In genomic region chr2:43518182-43518581, GRCh38 we compare ENCODE assay signal across 9 cellular contexts.
DNase-seq lines count a peak whose midpoint lies in the region; ATAC-seq and TF ChIP-seq lines count a peak whose summit lies in the region.
"Had no signal": no experiment of that assay in that cellular context is flagged by ENCODE, and none has a peak within 500 bp of the region (broad histone marks: within the 10 kb centered on the region; RNA-seq: fewer than 3 reads in every experiment).

No MANE protein-coding gene starts in this region.

- WGBS in testis, 2 donors: 22 to 31% methylated on average over 1 of the region's 1 CpG

- H3K4me3 ChIP-seq in Peyer's patch: no peak overlapping the region
- H3K4me3 ChIP-seq in colonic mucosa: no peak overlapping the region
- H3K4me3 ChIP-seq in testis: no peak overlapping the region

- no peak for DNase-seq in Peyer's patch
- no peak for DNase-seq in colonic mucosa
- DNase-seq in memory B cell (ENCODE audit: low spot score in 2 of 2): no peak
- DNase-seq in testis: no peak
- DNase-seq in LoVo (ENCODE audit: low spot score): no peak
- no peak for DNase-seq in activated T-helper 1 cell treated with anti-CD3 and anti-CD28 coated beads, Interleukin-12 subunit alpha, Interleukin-12 subunit beta, Interleukin-2, Interleukin-4 antibody, amounts not matched to agents 30 ng/mL and 10 ng/mL and 1 ng/mL, durations not matched to agents 14 hours and 24 hours and 36 hours (ENCODE audit: low spot score)

- no peaks in the 10 kb centered on the region for H3K9me3 Mint-ChIP-seq in memory B cell
- H3K9me3 Mint-ChIP-seq in activated T-helper 1 cell treated with anti-CD3 and anti-CD28 coated beads, Interleukin-12 subunit alpha, Interleukin-12 subunit beta, Interleukin-2, Interleukin-4 antibody, amounts not matched to agents 30 ng/mL and 10 ng/mL and 1 ng/mL, durations not matched to agents 14 hours and 24 hours and 36 hours: no peaks in the 10 kb centered on the region
- H3K9me3 Mint-ChIP-seq: brain, neural crest cell had no signal

- ATAC-seq in memory B cell (ENCODE audit: low read depth): no peak
- no peak for ATAC-seq in HG03280 (IDR thresholded peaks at IDR 0.05; ENCODE audit: unreplicated experiment)

- no peak overlapping the region for H3K4me3 Mint-ChIP-seq in memory B cell
- H3K4me3 Mint-ChIP-seq in activated T-helper 1 cell treated with anti-CD3 and anti-CD28 coated beads, Interleukin-12 subunit alpha, Interleukin-12 subunit beta, Interleukin-2, Interleukin-4 antibody, amounts not matched to agents 30 ng/mL and 10 ng/mL and 1 ng/mL, durations not matched to agents 14 hours and 24 hours and 36 hours: no peak overlapping the region
- H3K4me3 Mint-ChIP-seq: brain, neural crest cell had no signal

- intact Hi-C loops in colonic mucosa (cut with DNase I): no loop called here
- intact Hi-C loops in testis (cut with DNase I; ENCODE audit: low total_unique reads): no loop called here
- intact Hi-C loops in activated T-helper 1 cell treated with anti-CD3 and anti-CD28 coated beads, Interleukin-12 subunit alpha, Interleukin-12 subunit beta, Interleukin-2, Interleukin-4 antibody, amounts not matched to agents 30 ng/mL and 10 ng/mL and 1 ng/mL, durations not matched to agents 14 hours and 24 hours and 36 hours (cut with micrococcal nuclease): no loop called here

- peak overlapping the region; percentile 28 for H3K27ac Mint-ChIP-seq in memory B cell
- no peak overlapping the region for H3K27ac Mint-ChIP-seq in activated T-helper 1 cell treated with anti-CD3 and anti-CD28 coated beads, Interleukin-12 subunit alpha, Interleukin-12 subunit beta, Interleukin-2, Interleukin-4 antibody, amounts not matched to agents 30 ng/mL and 10 ng/mL and 1 ng/mL, durations not matched to agents 14 hours and 24 hours and 36 hours

- no peak overlapping the region for H3K9ac ChIP-seq in colonic mucosa (ENCODE audit: low read depth in 2 of 2, low read length in 2 of 2)

- TF ChIP-seq POLR2A in Peyer's patch (IDR thresholded peaks at IDR 0.05): no peak
- TF ChIP-seq POLR2A in testis (IDR thresholded peaks at IDR 0.05): no peak

- H3K4me1 ChIP-seq in Peyer's patch (peaks cover 0 to 16% (median 0%) of the 10 kb centered on the region in 4 donors), colonic mucosa (no peaks in the 10 kb centered on the region), testis (peaks cover 40% of the 10 kb centered on the region)

- H3K27ac ChIP-seq in Peyer's patch (peak overlapping the region in 3 of 4 donors; percentile 20 to 75 (median 70)), colonic mucosa (peak overlapping the region; percentile 58), testis (peak overlapping the region; percentile 21 to 84)

- peaks cover 5% of the 10 kb centered on the region for H3K36me3 Mint-ChIP-seq in memory B cell
- H3K36me3 Mint-ChIP-seq in activated T-helper 1 cell treated with anti-CD3 and anti-CD28 coated beads, Interleukin-12 subunit alpha, Interleukin-12 subunit beta, Interleukin-2, Interleukin-4 antibody, amounts not matched to agents 30 ng/mL and 10 ng/mL and 1 ng/mL, durations not matched to agents 14 hours and 24 hours and 36 hours (ENCODE audit: low read depth): peaks cover 3% of the 10 kb centered on the region

- no peaks in the 10 kb centered on the region for H3K27me3 Mint-ChIP-seq in memory B cell
- no peaks in the 10 kb centered on the region for H3K27me3 Mint-ChIP-seq in activated T-helper 1 cell treated with anti-CD3 and anti-CD28 coated beads, Interleukin-12 subunit alpha, Interleukin-12 subunit beta, Interleukin-2, Interleukin-4 antibody, amounts not matched to agents 30 ng/mL and 10 ng/mL and 1 ng/mL, durations not matched to agents 14 hours and 24 hours and 36 hours (ENCODE audit: insufficient read depth)
- H3K27me3 Mint-ChIP-seq: brain had no signal

- TF ChIP-seq CTCF in Peyer's patch (IDR thresholded peaks at IDR 0.05): no peak
- TF ChIP-seq CTCF in colonic mucosa (IDR thresholded peaks at IDR 0.05): no peak
- no peak for TF ChIP-seq CTCF in testis (IDR thresholded peaks at IDR 0.05)

- H3K27me3 ChIP-seq in Peyer's patch (no peaks in the 10 kb centered on the region), colonic mucosa (no peaks in the 10 kb centered on the region), testis (no peaks in the 10 kb centered on the region)

- H3K9me3 ChIP-seq in Peyer's patch (no peaks in the 10 kb centered on the region), colonic mucosa (no peaks in the 10 kb centered on the region), testis (no peaks in the 10 kb centered on the region)

- no peaks in the 10 kb centered on the region for H3K36me3 ChIP-seq in Peyer's patch
- H3K36me3 ChIP-seq in colonic mucosa: no peaks in the 10 kb centered on the region
- H3K36me3 ChIP-seq in testis (ENCODE audit: low read depth, missing control alignments): no peaks in the 10 kb centered on the region

- H3K4me1 Mint-ChIP-seq in memory B cell: peaks cover 26% of the 10 kb centered on the region
- peaks cover 24% of the 10 kb centered on the region for H3K4me1 Mint-ChIP-seq in activated T-helper 1 cell treated with anti-CD3 and anti-CD28 coated beads, Interleukin-12 subunit alpha, Interleukin-12 subunit beta, Interleukin-2, Interleukin-4 antibody, amounts not matched to agents 30 ng/mL and 10 ng/mL and 1 ng/mL, durations not matched to agents 14 hours and 24 hours and 36 hours (ENCODE audit: low read depth)
- H3K4me1 Mint-ChIP-seq: neural crest cell had no signal
